Comparison of ENCODE assay signal across 14 cellular contexts in the genomic region with DNA sequence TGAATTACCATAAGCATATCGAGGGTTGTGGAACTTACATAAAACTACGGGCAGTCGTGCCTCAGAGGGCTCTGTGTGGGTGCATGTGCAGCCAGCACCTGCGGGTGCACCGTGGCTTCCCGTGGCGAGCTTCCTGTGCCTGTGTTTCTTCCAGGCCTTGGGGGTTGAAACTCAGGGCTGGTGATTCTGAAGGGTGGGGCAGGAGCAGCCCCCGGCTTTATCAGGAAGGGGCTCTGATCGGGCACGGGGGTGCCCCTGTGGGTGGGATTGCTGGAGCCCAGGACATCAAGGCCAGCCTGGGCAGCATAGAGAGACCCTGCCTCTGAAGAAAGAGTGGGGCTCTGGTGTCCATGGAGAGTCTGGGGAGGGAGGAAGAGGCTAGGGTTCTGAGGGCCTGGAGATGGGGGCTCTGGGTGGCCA. TPM values are rescaled to one million over a fixed set of nuclear protein-coding genes. Genes with fewer than 3 reads are reported as not detected.
DNase-seq lines count a peak whose midpoint lies in the region; ATAC-seq lines count a peak whose summit lies in the region.
"Had no signal": no experiment of that assay in that cellular context is flagged by ENCODE, and none has a peak within 500 bp of the region (broad histone marks: within the 10 kb centered on the region; RNA-seq: fewer than 3 reads in every experiment).

No MANE protein-coding gene starts in this region.

- no peak overlapping the region for H3K9ac ChIP-seq in duodenal mucosa (ENCODE audit: low read depth in 1 of 2, low read length in 2 of 2)

- H3K9me3 ChIP-seq in duodenal mucosa (ENCODE audit: control insufficient read depth in 1 of 2, low read length in 2 of 2): no peaks in the 10 kb centered on the region
- no peaks in the 10 kb centered on the region for H3K9me3 ChIP-seq in aorta (ENCODE audit: control insufficient read depth, low read length)
- H3K9me3 ChIP-seq: ovary had no signal

- H3K36me3 ChIP-seq in duodenal mucosa (ENCODE audit: control insufficient read depth in 1 of 2, insufficient read depth in 2 of 2, low read length in 2 of 2) (peaks cover 0 to 4% of the 10 kb centered on the region in 2 donors), aorta (ENCODE audit: control insufficient read depth in 1 of 2, insufficient read depth in 2 of 2, low read length in 1 of 2) (no peaks in the 10 kb centered on the region)
- H3K36me3 ChIP-seq: ovary had no signal

- intact Hi-C loops in aorta (cut with DNase I): no loop called here

- H3K4me3 Mint-ChIP-seq in stimulated activated naive CD8-positive, alpha-beta T cell treated with anti-CD3 and anti-CD28 coated beads, Interleukin-15, amount 100 ng/mL, for 72 hours: no peak overlapping the region
- H3K4me3 Mint-ChIP-seq in naive thymus-derived CD8-positive, alpha-beta T cell: peak overlapping the region in 9 of 10 donors; percentile 5 to 65 (median 46)
- H3K4me3 Mint-ChIP-seq: activated T-helper 1 cell treated with anti-CD3 and anti-CD28 coated beads, Interleukin-12 subunit alpha, Interleukin-12 subunit beta, Interleukin-2, Interleukin-4 antibody, amounts not matched to agents 30 ng/mL and 10 ng/mL and 1 ng/mL, durations not matched to agents 14 hours and 24 hours and 36 hours had no signal

- no peak for DNase-seq in stimulated activated naive CD8-positive, alpha-beta T cell treated with anti-CD3 and anti-CD28 coated beads, Interleukin-15, amount 100 ng/mL, for 72 hours
- DNase-seq in stimulated activated naive CD8-positive, alpha-beta T cell treated with anti-CD3 and anti-CD28 coated beads, Interleukin-15, Interleukin-2, amounts not matched to agents 100 U/mL and 50 U/mL, for 24 hours: no peak
- DNase-seq in naive thymus-derived CD8-positive, alpha-beta T cell: peak in 3 of 10 donors; percentile 30 to 63 (median 41)
- peak; percentile 40 to 67 for DNase-seq in aorta
- DNase-seq in SKM-1 treated with dmso at 0.1 percent for 144 hours (lab: John Stamatoyannopoulos, UW; ENCODE audit: unreplicated experiment): no peak
- DNase-seq: cortex of kidney had no signal

- peak; percentile 45 for ATAC-seq in stimulated activated naive CD8-positive, alpha-beta T cell treated with anti-CD3 and anti-CD28 coated beads, Interleukin-15, amount 100 ng/mL, for 72 hours
- no peak for ATAC-seq in stimulated activated naive CD8-positive, alpha-beta T cell treated with anti-CD3 and anti-CD28 coated beads, Interleukin-15, Interleukin-2, amounts not matched to agents 100 U/mL and 50 U/mL, for 24 hours
- peak; percentile 63 to 86 for ATAC-seq in naive thymus-derived CD8-positive, alpha-beta T cell
- ATAC-seq in aorta (ENCODE audit: low FRiP score): no peak
- ATAC-seq in HG03342 (IDR thresholded peaks at IDR 0.05; ENCODE audit: unreplicated experiment): no peak
- no peak for ATAC-seq in GM18519 (IDR thresholded peaks at IDR 0.05; ENCODE audit: low FRiP score, unreplicated experiment)

- no peak overlapping the region for H3K4me3 ChIP-seq in duodenal mucosa (ENCODE audit: low read depth in 1 of 2, low read length in 2 of 2)
- no peak overlapping the region for H3K4me3 ChIP-seq in aorta (ENCODE audit: low read length in 2 of 2)
- H3K4me3 ChIP-seq: ovary had no signal

- H3K27ac ChIP-seq in duodenal mucosa (ENCODE audit: low read depth, low read length) (peak overlapping the region; percentile 20), aorta (ENCODE audit: low read depth in 1 of 2, low read length in 2 of 2) (no peak overlapping the region)
- H3K27ac ChIP-seq: ovary had no signal

- H3K36me3 Mint-ChIP-seq in naive thymus-derived CD8-positive, alpha-beta T cell: peaks cover 0 to 7% (median 5%) of the 10 kb centered on the region in 3 donors

- no peaks in the 10 kb centered on the region for H3K9me3 Mint-ChIP-seq in stimulated activated naive CD8-positive, alpha-beta T cell treated with anti-CD3 and anti-CD28 coated beads, Interleukin-15, amount 100 ng/mL, for 72 hours
- H3K9me3 Mint-ChIP-seq in naive thymus-derived CD8-positive, alpha-beta T cell: peaks cover 0 to 6% (median 0%) of the 10 kb centered on the region in 9 donors
- H3K9me3 Mint-ChIP-seq: activated T-helper 1 cell treated with anti-CD3 and anti-CD28 coated beads, Interleukin-12 subunit alpha, Interleukin-12 subunit beta, Interleukin-2, Interleukin-4 antibody, amounts not matched to agents 30 ng/mL and 10 ng/mL and 1 ng/mL, durations not matched to agents 14 hours and 24 hours and 36 hours had no signal

- H3K4me1 ChIP-seq in duodenal mucosa (ENCODE audit: control insufficient read depth in 1 of 2, insufficient read depth in 2 of 2, low read length in 2 of 2) (peaks cover 7 to 13% of the 10 kb centered on the region in 2 donors), aorta (ENCODE audit: control insufficient read depth in 1 of 2, insufficient read depth in 2 of 2, low read length in 2 of 2) (no peaks in the 10 kb centered on the region)

- peaks cover 16% of the 10 kb centered on the region for H3K4me1 Mint-ChIP-seq in stimulated activated naive CD8-positive, alpha-beta T cell treated with anti-CD3 and anti-CD28 coated beads, Interleukin-15, amount 100 ng/mL, for 72 hours
- H3K4me1 Mint-ChIP-seq in naive thymus-derived CD8-positive, alpha-beta T cell: peaks cover 7 to 30% (median 29%) of the 10 kb centered on the region in 4 donors

- POLR2A ChIA-PET in naive thymus-derived CD8-positive, alpha-beta T cell (lab: Charles Lee): no interaction called here

- H3K27me3 ChIP-seq in duodenal mucosa (ENCODE audit: control insufficient read depth in 1 of 2, insufficient read depth in 2 of 2, low read length in 2 of 2) (no peaks in the 10 kb centered on the region), aorta (ENCODE audit: control insufficient read depth in 1 of 2, insufficient read depth in 2 of 2, low read length in 1 of 2) (no peaks in the 10 kb centered on the region)
- H3K27me3 ChIP-seq: ovary had no signal

- no peaks in the 10 kb centered on the region for H3K27me3 Mint-ChIP-seq in stimulated activated naive CD8-positive, alpha-beta T cell treated with anti-CD3 and anti-CD28 coated beads, Interleukin-15, amount 100 ng/mL, for 72 hours
- no peaks in the 10 kb centered on the region for H3K27me3 Mint-ChIP-seq in naive thymus-derived CD8-positive, alpha-beta T cell

- WGBS in aorta, 2 donors: 35 to 46% methylated on average over 10 of the region's 10 CpGs

- H3K27ac Mint-ChIP-seq in stimulated activated naive CD8-positive, alpha-beta T cell treated with anti-CD3 and anti-CD28 coated beads, Interleukin-15, amount 100 ng/mL, for 72 hours: no peak overlapping the region
- peak overlapping the region in 9 of 10 donors; percentile 4 to 88 (median 57) for H3K27ac Mint-ChIP-seq in naive thymus-derived CD8-positive, alpha-beta T cell
- H3K27ac Mint-ChIP-seq: activated T-helper 1 cell treated with anti-CD3 and anti-CD28 coated beads, Interleukin-12 subunit alpha, Interleukin-12 subunit beta, Interleukin-2, Interleukin-4 antibody, amounts not matched to agents 30 ng/mL and 10 ng/mL and 1 ng/mL, durations not matched to agents 14 hours and 24 hours and 36 hours had no signal

RNA-seq across cellular contexts. Expression of a gene that starts 11.1 kb away (rescaled TPM):
- total RNA-seq in naive thymus-derived CD8-positive, alpha-beta T cell: not detected
- not detected for polyA plus RNA-seq in naive thymus-derived CD8-positive, alpha-beta T cell
- total RNA-seq in aorta: not detected
- polyA plus RNA-seq in aorta: not detected
- total RNA-seq: activated T-helper 1 cell treated with anti-CD3 and anti-CD28 coated beads, Interleukin-12 subunit alpha, Interleukin-12 subunit beta, Interleukin-2, Interleukin-4 antibody, amounts not matched to agents 30 ng/mL and 10 ng/mL and 1 ng/mL, durations not matched to agents 14 hours and 24 hours and 36 hours; H1; urinary bladder had no signal
- polyA plus RNA-seq: BJ, ovary, urinary bladder had no signal

RNA-seq across cellular contexts. Expression of a gene that starts 20.1 kb away (rescaled TPM):
- not detected for total RNA-seq in naive thymus-derived CD8-positive, alpha-beta T cell
- polyA plus RNA-seq in naive thymus-derived CD8-positive, alpha-beta T cell: not detected
- total RNA-seq in aorta: under 1 TPM in 1 of 2 donors, not detected in 1; 0.10 TPM
- not detected for polyA plus RNA-seq in aorta
- total RNA-seq: activated T-helper 1 cell treated with anti-CD3 and anti-CD28 coated beads, Interleukin-12 subunit alpha, Interleukin-12 subunit beta, Interleukin-2, Interleukin-4 antibody, amounts not matched to agents 30 ng/mL and 10 ng/mL and 1 ng/mL, durations not matched to agents 14 hours and 24 hours and 36 hours; H1 had no signal

Comparison
In these comparisons a context has a peak if more than half of its experiments do, and no peak if none do; other contexts are left out.
1. ATAC-seq: peak in stimulated activated naive CD8-positive, alpha-beta T cell treated with anti-CD3 and anti-CD28 coated beads, Interleukin-15, amount 100 ng/mL, for 72 hours (single experiment) and naive thymus-derived CD8-positive, alpha-beta T cell (2 of 2); none in stimulated activated naive CD8-positive, alpha-beta T cell treated with anti-CD3 and anti-CD28 coated beads, Interleukin-15, Interleukin-2, amounts not matched to agents 100 U/mL and 50 U/mL, for 24 hours (single experiment), aorta (single experiment), HG03342 (single experiment) and GM18519 (single experiment).
2. DNase-seq: peak in aorta (2 of 2); none in stimulated activated naive CD8-positive, alpha-beta T cell treated with anti-CD3 and anti-CD28 coated beads, Interleukin-15, amount 100 ng/mL, for 72 hours (0 of 2), stimulated activated naive CD8-positive, alpha-beta T cell treated with anti-CD3 and anti-CD28 coated beads, Interleukin-15, Interleukin-2, amounts not matched to agents 100 U/mL and 50 U/mL, for 24 hours (single experiment) and SKM-1 treated with dmso at 0.1 percent for 144 hours (single experiment).
3. H3K27ac Mint-ChIP-seq: peak in naive thymus-derived CD8-positive, alpha-beta T cell (9 of 10); none in stimulated activated naive CD8-positive, alpha-beta T cell treated with anti-CD3 and anti-CD28 coated beads, Interleukin-15, amount 100 ng/mL, for 72 hours (0 of 2).
4. H3K4me3 Mint-ChIP-seq: peak in naive thymus-derived CD8-positive, alpha-beta T cell (9 of 10); none in stimulated activated naive CD8-positive, alpha-beta T cell treated with anti-CD3 and anti-CD28 coated beads, Interleukin-15, amount 100 ng/mL, for 72 hours (0 of 2).